1 cellular context compared by ENCODE assay signal in the genomic region with DNA sequence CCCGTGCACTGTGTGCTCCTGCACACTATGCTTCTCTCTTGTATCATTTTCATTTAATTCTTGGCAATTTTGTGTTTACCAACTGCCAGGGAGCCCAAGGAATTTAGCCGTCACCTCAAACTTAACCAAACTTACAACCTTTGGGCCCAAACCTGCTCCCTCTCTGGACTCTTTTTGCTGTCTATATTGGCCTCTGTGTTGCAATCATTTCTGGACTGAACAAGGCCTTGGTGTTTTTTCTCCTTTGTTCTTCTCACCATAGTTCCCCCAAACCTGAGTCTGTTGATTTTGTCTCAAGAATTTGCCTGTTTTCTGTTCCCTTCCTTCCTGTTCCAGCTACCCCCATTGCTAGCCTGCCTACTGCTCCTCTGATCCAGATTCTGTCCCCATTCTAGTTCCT.
A peak's percentile ranks its signal among the peaks of the same experiment; 100 is the strongest.
TF ChIP-seq lines count a peak whose summit lies in the region.

No MANE protein-coding gene starts in this region.

TF ChIP-seq in HepG2, 621 proteins besides CTCF, POLR2A, EP300 and RAD21 (continued from another document and continues in another):
- TF ChIP-seq ZNF281 (CRISPR knock-in tag; IDR thresholded peaks at IDR 0.05; ENCODE audit: borderline replicate concordance) (no peak), TRAFD1 (CRISPR knock-in tag; IDR thresholded peaks at IDR 0.05; ENCODE audit: borderline replicate concordance) (no peak), GPN1 (CRISPR knock-in tag; IDR thresholded peaks at IDR 0.05; ENCODE audit: borderline replicate concordance) (no peak), BATF2 (CRISPR knock-in tag; IDR thresholded peaks at IDR 0.05) (no peak), SOX5 (CRISPR knock-in tag; IDR thresholded peaks at IDR 0.05; ENCODE audit: borderline replicate concordance) (peak; percentile 85), NBN (conservative IDR thresholded peaks at IDR 0.05) (no peak), MTA3 (CRISPR knock-in tag; IDR thresholded peaks at IDR 0.05) (no peak), MIXL1 (CRISPR knock-in tag; IDR thresholded peaks at IDR 0.05) (no peak), MTF2 (CRISPR knock-in tag; IDR thresholded peaks at IDR 0.05; ENCODE audit: borderline replicate concordance) (no peak), ARID5B (CRISPR knock-in tag; IDR thresholded peaks at IDR 0.05) (peak; percentile 79), ZNF567 (CRISPR knock-in tag; IDR thresholded peaks at IDR 0.05; ENCODE audit: borderline replicate concordance) (no peak), PAF1 (CRISPR knock-in tag; IDR thresholded peaks at IDR 0.05) (no peak), ZNF510 (CRISPR knock-in tag; IDR thresholded peaks at IDR 0.05; ENCODE audit: low read depth) (no peak), GLI4 (CRISPR knock-in tag; IDR thresholded peaks at IDR 0.05; ENCODE audit: borderline replicate concordance) (no peak), SP2 (CRISPR knock-in tag; IDR thresholded peaks at IDR 0.05) (no peak), ELF3 (CRISPR knock-in tag; IDR thresholded peaks at IDR 0.05) (peak; percentile 34; the same call in 1 of the 2 replicates), ZNF670 (CRISPR knock-in tag; IDR thresholded peaks at IDR 0.05; ENCODE audit: borderline replicate concordance) (no peak), PRDM10 (CRISPR knock-in tag; IDR thresholded peaks at IDR 0.05; ENCODE audit: low read depth) (no peak), SOX6 (IDR thresholded peaks at IDR 0.05) (no peak), SOX6 (CRISPR knock-in tag; IDR thresholded peaks at IDR 0.05) (peak; percentile 81), ZNF703 (CRISPR knock-in tag; IDR thresholded peaks at IDR 0.05; ENCODE audit: borderline replicate concordance) (no peak), ZFX (CRISPR knock-in tag; IDR thresholded peaks at IDR 0.05; ENCODE audit: low read depth) (no peak)
- TF ChIP-seq, protein P1, sequence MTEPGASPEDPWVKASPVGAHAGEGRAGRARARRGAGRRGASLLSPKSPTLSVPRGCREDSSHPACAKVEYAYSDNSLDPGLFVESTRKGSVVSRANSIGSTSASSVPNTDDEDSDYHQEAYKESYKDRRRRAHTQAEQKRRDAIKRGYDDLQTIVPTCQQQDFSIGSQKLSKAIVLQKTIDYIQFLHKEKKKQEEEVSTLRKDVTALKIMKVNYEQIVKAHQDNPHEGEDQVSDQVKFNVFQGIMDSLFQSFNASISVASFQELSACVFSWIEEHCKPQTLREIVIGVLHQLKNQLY (CRISPR knock-in tag; IDR thresholded peaks at IDR 0.05), result no peak
- TF ChIP-seq, protein P2, sequence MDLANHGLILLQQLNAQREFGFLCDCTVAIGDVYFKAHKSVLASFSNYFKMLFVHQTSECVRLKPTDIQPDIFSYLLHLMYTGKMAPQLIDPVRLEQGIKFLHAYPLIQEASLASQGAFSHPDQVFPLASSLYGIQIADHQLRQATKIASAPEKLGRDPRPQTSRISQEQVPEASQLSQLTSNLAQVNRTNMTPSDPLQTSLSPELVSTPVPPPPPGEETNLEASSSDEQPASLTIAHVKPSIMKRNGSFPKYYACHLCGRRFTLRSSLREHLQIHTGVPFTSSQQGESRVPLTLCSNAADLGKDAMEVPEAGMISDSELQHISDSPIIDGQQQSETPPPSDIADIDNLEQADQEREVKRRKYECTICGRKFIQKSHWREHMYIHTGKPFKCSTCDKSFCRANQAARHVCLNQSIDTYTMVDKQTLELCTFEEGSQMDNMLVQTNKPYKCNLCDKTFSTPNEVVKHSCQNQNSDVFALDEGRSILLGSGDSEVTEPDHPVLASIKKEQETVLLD (CRISPR knock-in tag; IDR thresholded peaks at IDR 0.05; ENCODE audit: low read depth), result no peak
- TF ChIP-seq, protein P3, sequence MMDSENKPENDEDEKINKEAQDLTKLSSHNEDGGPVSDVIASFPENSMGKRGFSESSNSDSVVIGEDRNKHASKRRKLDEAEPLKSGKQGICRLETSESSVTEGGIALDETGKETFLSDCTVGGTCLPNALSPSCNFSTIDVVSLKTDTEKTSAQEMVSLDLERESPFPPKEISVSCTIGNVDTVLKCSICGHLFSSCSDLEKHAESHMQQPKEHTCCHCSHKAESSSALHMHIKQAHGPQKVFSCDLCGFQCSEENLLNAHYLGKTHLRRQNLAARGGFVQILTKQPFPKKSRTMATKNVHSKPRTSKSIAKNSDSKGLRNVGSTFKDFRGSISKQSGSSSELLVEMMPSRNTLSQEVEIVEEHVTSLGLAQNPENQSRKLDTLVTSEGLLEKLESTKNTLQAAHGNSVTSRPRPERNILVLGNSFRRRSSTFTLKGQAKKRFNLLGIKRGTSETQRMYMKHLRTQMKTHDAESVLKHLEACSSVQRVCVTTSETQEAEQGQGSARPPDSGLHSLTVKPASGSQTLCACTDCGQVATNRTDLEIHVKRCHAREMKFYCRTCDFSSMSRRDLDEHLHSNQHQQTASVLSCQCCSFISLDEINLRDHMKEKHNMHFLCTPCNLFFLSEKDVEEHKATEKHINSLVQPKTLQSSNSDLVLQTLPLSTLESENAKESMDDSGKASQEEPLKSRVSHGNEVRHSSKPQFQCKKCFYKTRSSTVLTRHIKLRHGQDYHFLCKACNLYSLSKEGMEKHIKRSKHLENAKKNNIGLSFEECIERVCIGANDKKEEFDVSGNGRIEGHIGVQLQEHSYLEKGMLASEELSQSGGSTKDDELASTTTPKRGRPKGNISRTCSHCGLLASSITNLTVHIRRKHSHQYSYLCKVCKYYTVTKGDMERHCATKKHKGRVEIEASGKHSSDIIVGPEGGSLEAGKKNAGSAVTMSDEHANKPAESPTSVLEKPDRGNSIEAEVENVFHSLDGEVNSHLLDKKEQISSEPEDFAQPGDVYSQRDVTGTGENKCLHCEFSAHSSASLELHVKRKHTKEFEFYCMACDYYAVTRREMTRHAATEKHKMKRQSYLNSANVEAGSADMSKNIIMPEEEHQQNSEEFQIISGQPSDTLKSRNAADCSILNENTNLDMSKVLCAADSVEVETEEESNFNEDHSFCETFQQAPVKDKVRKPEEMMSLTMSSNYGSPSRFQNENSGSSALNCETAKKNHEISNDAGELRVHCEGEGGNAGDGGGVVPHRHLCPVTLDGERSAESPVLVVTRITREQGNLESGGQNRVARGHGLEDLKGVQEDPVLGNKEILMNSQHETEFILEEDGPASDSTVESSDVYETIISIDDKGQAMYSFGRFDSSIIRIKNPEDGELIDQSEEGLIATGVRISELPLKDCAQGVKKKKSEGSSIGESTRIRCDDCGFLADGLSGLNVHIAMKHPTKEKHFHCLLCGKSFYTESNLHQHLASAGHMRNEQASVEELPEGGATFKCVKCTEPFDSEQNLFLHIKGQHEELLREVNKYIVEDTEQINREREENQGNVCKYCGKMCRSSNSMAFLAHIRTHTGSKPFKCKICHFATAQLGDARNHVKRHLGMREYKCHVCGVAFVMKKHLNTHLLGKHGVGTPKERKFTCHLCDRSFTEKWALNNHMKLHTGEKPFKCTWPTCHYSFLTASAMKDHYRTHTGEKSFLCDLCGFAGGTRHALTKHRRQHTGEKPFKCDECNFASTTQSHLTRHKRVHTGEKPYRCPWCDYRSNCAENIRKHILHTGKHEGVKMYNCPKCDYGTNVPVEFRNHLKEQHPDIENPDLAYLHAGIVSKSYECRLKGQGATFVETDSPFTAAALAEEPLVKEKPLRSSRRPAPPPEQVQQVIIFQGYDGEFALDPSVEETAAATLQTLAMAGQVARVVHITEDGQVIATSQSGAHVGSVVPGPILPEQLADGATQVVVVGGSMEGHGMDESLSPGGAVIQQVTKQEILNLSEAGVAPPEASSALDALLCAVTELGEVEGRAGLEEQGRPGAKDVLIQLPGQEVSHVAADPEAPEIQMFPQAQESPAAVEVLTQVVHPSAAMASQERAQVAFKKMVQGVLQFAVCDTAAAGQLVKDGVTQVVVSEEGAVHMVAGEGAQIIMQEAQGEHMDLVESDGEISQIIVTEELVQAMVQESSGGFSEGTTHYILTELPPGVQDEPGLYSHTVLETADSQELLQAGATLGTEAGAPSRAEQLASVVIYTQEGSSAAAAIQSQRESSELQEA (CRISPR knock-in tag; IDR thresholded peaks at IDR 0.05; ENCODE audit: not compliant biosample characterization), result no peak
